In genomic region chr4:55973650-55974049, GRCh38 we compare ENCODE assay signal across 15 cellular contexts. TPM values are rescaled to one million over a fixed set of nuclear protein-coding genes. Genes with fewer than 3 reads are reported as not detected.
A peak's percentile ranks its signal among the peaks of the same experiment; 100 is the strongest.
DNase-seq lines count a peak whose midpoint lies in the region; ATAC-seq, FAIRE-seq and TF ChIP-seq lines count a peak whose summit lies in the region.
"Had no signal": no experiment of that assay in that cellular context is flagged by ENCODE, and none has a peak within 500 bp of the region (broad histone marks: within the 10 kb centered on the region; RNA-seq: fewer than 3 reads in every experiment).

No MANE protein-coding gene starts in this region.

- no peak overlapping the region for H2BK120ac ChIP-seq in H1 (replicated peaks; ENCODE audit: low read depth, low read length)

- H3K4me1 Mint-ChIP-seq in activated naive CD8-positive, alpha-beta T cell treated with anti-CD3 and anti-CD28 coated beads, Interleukin-2, amount 10 ng/mL, durations not matched to agents 7 days and 5 days = no peaks in the 10 kb centered on the region
- H3K4me1 Mint-ChIP-seq in activated naive CD8-positive, alpha-beta T cell treated with anti-CD3 and anti-CD28 coated beads, Interleukin-2, amount 50 U/mL, for 24 hours = no peaks in the 10 kb centered on the region
- no peaks in the 10 kb centered on the region for H3K4me1 Mint-ChIP-seq in activated T-cell treated with anti-CD3 and anti-CD28 coated beads, Interleukin-2, amount 50 U/mL, for 24 hours (ENCODE audit: low read depth)
- no peaks in the 10 kb centered on the region for H3K4me1 Mint-ChIP-seq in activated T-helper 1 cell treated with anti-CD3 and anti-CD28 coated beads, Interleukin-12 subunit alpha, Interleukin-12 subunit beta, Interleukin-2, Interleukin-4 antibody, amounts not matched to agents 30 ng/mL and 10 ng/mL and 1 ng/mL, durations not matched to agents 14 hours and 24 hours and 36 hours (ENCODE audit: low read depth)
- H3K4me1 Mint-ChIP-seq: CD8-positive, alpha-beta memory T cell had no signal

- no peak overlapping the region for H4K5ac ChIP-seq in H1 (ENCODE audit: insufficient read length, low read depth, low read length)

- WGBS in H1 (ENCODE audit: extremely low coverage in 1 of 2, insufficient coverage in 1 of 2, insufficient read length in 1 of 2, insufficient replicate concordance in 2 of 2, low coverage in 1 of 2, low lambda C conversion rate in 2 of 2, missing lambda C conversion rate in 1 of 2), 2 experiments = 92% methylated on average over 2 of the region's 2 CpGs; no CpG with 5 or more reads in 1 of the 2 experiments

- H3K56ac ChIP-seq in H1 (replicated peaks; ENCODE audit: insufficient read length, low read depth, low read length) = no peak overlapping the region

- H3K4me2 ChIP-seq in H1 (ENCODE audit: insufficient read depth in 1 of 2, low read depth in 2 of 2, low read length in 2 of 2) = peak overlapping the region; percentile 51 to 53
- H3K4me2 ChIP-seq: BLaER1 had no signal

- CTCF ChIA-PET in H1 (lab: Charles Lee; ENCODE audit: partially characterized antibody) = interaction anchor here (0.7 to 1.3 kb wide), 3 partner anchors 14 to 327 kb away, joined by 3 to 6 read pairs (median 4); partner anchors contain the start of gene CEP135

- no peak overlapping the region for H3K23ac ChIP-seq in H1 (ENCODE audit: insufficient read length)

- H3K23me2 ChIP-seq in H1 (ENCODE audit: low read depth, low read length) = no peaks in the 10 kb centered on the region

- no peak overlapping the region for H4K8ac ChIP-seq in H1 (ENCODE audit: extremely low read depth, insufficient read depth, low read length)

- no peak overlapping the region for H3K4ac ChIP-seq in H1 (replicated peaks; ENCODE audit: insufficient read length, low read depth, low read length)

- POLR2A ChIA-PET in activated naive CD8-positive, alpha-beta T cell treated with anti-CD3 and anti-CD28 coated beads, Interleukin-2, amount 10 ng/mL, durations not matched to agents 7 days and 5 days (lab: Charles Lee) = no interaction called here
- POLR2A ChIA-PET in H1 (lab: Charles Lee; ENCODE audit: partially characterized antibody) = interaction anchor here (1.3 kb wide), 1 partner anchor 34 kb away, joined by 3 read pairs; no protein-coding TSS in a partner anchor

- TF ChIP-seq CTCF in H1 (IDR thresholded peaks at IDR 0.05; ENCODE audit: control extremely low read depth in 1 of 3, insufficient read depth in 1 of 3, low read depth in 1 of 3, low read length in 3 of 3) = no peak

- H3K9me3 ChIP-seq in H1 (ENCODE audit: insufficient read depth in 2 of 2, low read depth in 1 of 2, low read length in 1 of 2) (no peaks in the 10 kb centered on the region), iPS-18a (ENCODE audit: control insufficient read depth, low read depth, low read length) (no peaks in the 10 kb centered on the region)
- H3K9me3 ChIP-seq: BLaER1, Caco-2 had no signal

- H3K36me3 Mint-ChIP-seq in activated naive CD8-positive, alpha-beta T cell treated with anti-CD3 and anti-CD28 coated beads, Interleukin-2, amount 10 ng/mL, durations not matched to agents 7 days and 5 days = peaks cover 20% of the 10 kb centered on the region
- H3K36me3 Mint-ChIP-seq in activated naive CD8-positive, alpha-beta T cell treated with anti-CD3 and anti-CD28 coated beads, Interleukin-2, amount 50 U/mL, for 24 hours (ENCODE audit: low read depth) = peaks cover 32% of the 10 kb centered on the region
- peaks cover 79% of the 10 kb centered on the region for H3K36me3 Mint-ChIP-seq in activated T-cell treated with anti-CD3 and anti-CD28 coated beads, Interleukin-2, amount 50 U/mL, for 24 hours (ENCODE audit: low read depth)
- H3K36me3 Mint-ChIP-seq in activated T-helper 1 cell treated with anti-CD3 and anti-CD28 coated beads, Interleukin-12 subunit alpha, Interleukin-12 subunit beta, Interleukin-2, Interleukin-4 antibody, amounts not matched to agents 30 ng/mL and 10 ng/mL and 1 ng/mL, durations not matched to agents 14 hours and 24 hours and 36 hours (ENCODE audit: low read depth) = peaks cover 32% of the 10 kb centered on the region

- no peak for DNase-seq in activated naive CD8-positive, alpha-beta T cell treated with anti-CD3 and anti-CD28 coated beads, Interleukin-2, amount 10 ng/mL, durations not matched to agents 7 days and 5 days
- DNase-seq in activated naive CD8-positive, alpha-beta T cell treated with anti-CD3 and anti-CD28 coated beads, Interleukin-2, amount 50 U/mL, for 24 hours = no peak
- DNase-seq in H1 (ENCODE audit: low read depth in 1 of 2, low spot score in 2 of 2) (no peak), ACHN (no peak), D341Med (ENCODE audit: low spot score) (no peak)
- DNase-seq in activated T-cell treated with anti-CD3 and anti-CD28 coated beads, Interleukin-2, amount 50 U/mL, for 24 hours = no peak
- DNase-seq in activated T-helper 1 cell treated with anti-CD3 and anti-CD28 coated beads, Interleukin-12 subunit alpha, Interleukin-12 subunit beta, Interleukin-2, Interleukin-4 antibody, amounts not matched to agents 30 ng/mL and 10 ng/mL and 1 ng/mL, durations not matched to agents 14 hours and 24 hours and 36 hours (ENCODE audit: low spot score) = no peak
- DNase-seq: AML-193; Caco-2; CD8-positive, alpha-beta memory T cell; DMS53 had no signal

- no peaks in the 10 kb centered on the region; a peak in 1 of 7 replicates for H3K4me1 ChIP-seq in H1 (replicated peaks in 1 of 4; ENCODE audit: control insufficient read depth in 3 of 4, insufficient read depth in 4 of 4, low read length in 3 of 4)
- peaks cover 11% of the 10 kb centered on the region for H3K4me1 ChIP-seq in iPS-18a (ENCODE audit: control insufficient read depth, low read depth, low read length)
- H3K4me1 ChIP-seq: BLaER1, Caco-2 had no signal

- H3K27ac ChIP-seq in H1 (ENCODE audit: low read depth, low read length) (no peak overlapping the region), iPS-18a (ENCODE audit: low read length) (no peak overlapping the region)
- H3K27ac ChIP-seq: 22Rv1, BLaER1 had no signal

- H4K20me1 ChIP-seq in H1 (replicated peaks in 1 of 2; ENCODE audit: control insufficient read depth in 1 of 2, insufficient read depth in 2 of 2, low read length in 2 of 2) = no peaks in the 10 kb centered on the region
- H4K20me1 ChIP-seq: BLaER1 had no signal

- no peak overlapping the region for H2AK5ac ChIP-seq in H1 (ENCODE audit: low read depth, low read length)

- H2BK15ac ChIP-seq in H1 (ENCODE audit: low read length) = no peak overlapping the region

- no peak for FAIRE-seq in H1 (lab: Jason Lieb, UNC)
- FAIRE-seq: HTR-8/SVneo had no signal

- H3K14ac ChIP-seq in H1 (ENCODE audit: insufficient read length) = no peak overlapping the region

- H3K36me3 ChIP-seq in H1 (ENCODE audit: control insufficient read depth in 2 of 4, insufficient read depth in 4 of 4, low read length in 3 of 4) = peaks cover 0 to 3% (median 0%) of the 10 kb centered on the region in 4 experiments; a peak in 3 of 8 replicates
- H3K36me3 ChIP-seq in iPS-18a (ENCODE audit: control insufficient read depth, low read depth, low read length) = peaks cover 7% of the 10 kb centered on the region

- TF ChIP-seq RAD21 in H1 (IDR thresholded peaks at IDR 0.05 in 1 of 2, conservative IDR thresholded peaks at IDR 0.05 in 1 of 2; ENCODE audit: low read depth in 2 of 2, low read length in 2 of 2) = no peak; a peak in 1 of 4 replicates

- intact Hi-C loops in activated T-helper 1 cell treated with anti-CD3 and anti-CD28 coated beads, Interleukin-12 subunit alpha, Interleukin-12 subunit beta, Interleukin-2, Interleukin-4 antibody, amounts not matched to agents 30 ng/mL and 10 ng/mL and 1 ng/mL, durations not matched to agents 14 hours and 24 hours and 36 hours (cut with micrococcal nuclease) = no loop called here

- no peak overlapping the region for H3K4me3 ChIP-seq in H1 (ENCODE audit: extremely low read depth in 1 of 4, insufficient read depth in 2 of 4, low read depth in 3 of 4, low read length in 4 of 4)
- H3K4me3 ChIP-seq in iPS-18a (ENCODE audit: low read length) = peak overlapping the region; percentile 16
- H3K4me3 ChIP-seq: BLaER1 had no signal

- in situ Hi-C loops in ACHN (cut with HindIII; ENCODE audit: low pct_ligation_motif_present, low pct_unique_long_range_greater_than_20kb, low sequenced_read_pairs) = no loop called here

- H3K4me3 Mint-ChIP-seq in activated naive CD8-positive, alpha-beta T cell treated with anti-CD3 and anti-CD28 coated beads, Interleukin-2, amount 10 ng/mL, durations not matched to agents 7 days and 5 days = no peak overlapping the region
- no peak overlapping the region for H3K4me3 Mint-ChIP-seq in activated naive CD8-positive, alpha-beta T cell treated with anti-CD3 and anti-CD28 coated beads, Interleukin-2, amount 50 U/mL, for 24 hours
- no peak overlapping the region for H3K4me3 Mint-ChIP-seq in activated T-cell treated with anti-CD3 and anti-CD28 coated beads, Interleukin-2, amount 50 U/mL, for 24 hours
- H3K4me3 Mint-ChIP-seq in activated T-helper 1 cell treated with anti-CD3 and anti-CD28 coated beads, Interleukin-12 subunit alpha, Interleukin-12 subunit beta, Interleukin-2, Interleukin-4 antibody, amounts not matched to agents 30 ng/mL and 10 ng/mL and 1 ng/mL, durations not matched to agents 14 hours and 24 hours and 36 hours = no peak overlapping the region
- H3K4me3 Mint-ChIP-seq: CD8-positive, alpha-beta memory T cell had no signal

- no peak for TF ChIP-seq POLR2A in H1 (IDR thresholded peaks at IDR 0.05; ENCODE audit: control extremely low read depth in 1 of 2, low read depth in 2 of 2, low read length in 2 of 2)

- H4K91ac ChIP-seq in H1 (replicated peaks; ENCODE audit: insufficient read length, low read length) = no peak overlapping the region

- H3K27me3 ChIP-seq in H1 (replicated peaks in 1 of 4; ENCODE audit: control insufficient read depth in 3 of 4, extremely low read depth in 1 of 4, insufficient read depth in 3 of 4, low read length in 3 of 4) = no peaks in the 10 kb centered on the region
- H3K27me3 ChIP-seq in iPS-18a (ENCODE audit: control insufficient read depth, insufficient read depth, low read length) = no peaks in the 10 kb centered on the region
- H3K27me3 ChIP-seq: BLaER1 had no signal

- H2BK20ac ChIP-seq in H1 (ENCODE audit: low read length) = no peak overlapping the region

- TF ChIP-seq EP300 in H1 (IDR thresholded peaks at IDR 0.05; ENCODE audit: borderline replicate concordance in 1 of 2, low read depth in 2 of 2, low read length in 2 of 2) = no peak

- no peak for ATAC-seq in activated naive CD8-positive, alpha-beta T cell treated with anti-CD3 and anti-CD28 coated beads, Interleukin-2, amount 10 ng/mL, durations not matched to agents 7 days and 5 days (ENCODE audit: low read depth)
- no peak for ATAC-seq in activated naive CD8-positive, alpha-beta T cell treated with anti-CD3 and anti-CD28 coated beads, Interleukin-2, amount 50 U/mL, for 24 hours

- peak overlapping the region; percentile 28 for H3K27ac Mint-ChIP-seq in activated naive CD8-positive, alpha-beta T cell treated with anti-CD3 and anti-CD28 coated beads, Interleukin-2, amount 10 ng/mL, durations not matched to agents 7 days and 5 days
- H3K27ac Mint-ChIP-seq in activated naive CD8-positive, alpha-beta T cell treated with anti-CD3 and anti-CD28 coated beads, Interleukin-2, amount 50 U/mL, for 24 hours = no peak overlapping the region
- no peak overlapping the region for H3K27ac Mint-ChIP-seq in activated T-cell treated with anti-CD3 and anti-CD28 coated beads, Interleukin-2, amount 50 U/mL, for 24 hours
- H3K27ac Mint-ChIP-seq in activated T-helper 1 cell treated with anti-CD3 and anti-CD28 coated beads, Interleukin-12 subunit alpha, Interleukin-12 subunit beta, Interleukin-2, Interleukin-4 antibody, amounts not matched to agents 30 ng/mL and 10 ng/mL and 1 ng/mL, durations not matched to agents 14 hours and 24 hours and 36 hours = no peak overlapping the region
- H3K27ac Mint-ChIP-seq: CD8-positive, alpha-beta memory T cell had no signal

- H3K9ac ChIP-seq in H1 (replicated peaks in 1 of 4; ENCODE audit: extremely low read depth in 1 of 4, low read depth in 3 of 4, low read length in 3 of 4) (no peak overlapping the region), iPS-18a (ENCODE audit: low read length) (no peak overlapping the region)
- H3K9ac ChIP-seq: BLaER1 had no signal

- no peaks in the 10 kb centered on the region for H3K79me1 ChIP-seq in H1 (ENCODE audit: low read depth, low read length)

- 0 out of 2 replicates have a peak overlapping the region, but pooled peaks have one; percentile 5 for H2BK5ac ChIP-seq in H1 (ENCODE audit: low read depth, low read length)

- H3K27me3 Mint-ChIP-seq in activated naive CD8-positive, alpha-beta T cell treated with anti-CD3 and anti-CD28 coated beads, Interleukin-2, amount 10 ng/mL, durations not matched to agents 7 days and 5 days = no peaks in the 10 kb centered on the region
- no peaks in the 10 kb centered on the region for H3K27me3 Mint-ChIP-seq in activated naive CD8-positive, alpha-beta T cell treated with anti-CD3 and anti-CD28 coated beads, Interleukin-2, amount 50 U/mL, for 24 hours
- H3K27me3 Mint-ChIP-seq in activated T-cell treated with anti-CD3 and anti-CD28 coated beads, Interleukin-2, amount 50 U/mL, for 24 hours = no peaks in the 10 kb centered on the region
- H3K27me3 Mint-ChIP-seq in activated T-helper 1 cell treated with anti-CD3 and anti-CD28 coated beads, Interleukin-12 subunit alpha, Interleukin-12 subunit beta, Interleukin-2, Interleukin-4 antibody, amounts not matched to agents 30 ng/mL and 10 ng/mL and 1 ng/mL, durations not matched to agents 14 hours and 24 hours and 36 hours (ENCODE audit: insufficient read depth) = no peaks in the 10 kb centered on the region

- no peaks in the 10 kb centered on the region for H3K9me3 Mint-ChIP-seq in activated naive CD8-positive, alpha-beta T cell treated with anti-CD3 and anti-CD28 coated beads, Interleukin-2, amount 10 ng/mL, durations not matched to agents 7 days and 5 days
- H3K9me3 Mint-ChIP-seq in activated naive CD8-positive, alpha-beta T cell treated with anti-CD3 and anti-CD28 coated beads, Interleukin-2, amount 50 U/mL, for 24 hours = no peaks in the 10 kb centered on the region
- H3K9me3 Mint-ChIP-seq in activated T-cell treated with anti-CD3 and anti-CD28 coated beads, Interleukin-2, amount 50 U/mL, for 24 hours = no peaks in the 10 kb centered on the region
- no peaks in the 10 kb centered on the region for H3K9me3 Mint-ChIP-seq in activated T-helper 1 cell treated with anti-CD3 and anti-CD28 coated beads, Interleukin-12 subunit alpha, Interleukin-12 subunit beta, Interleukin-2, Interleukin-4 antibody, amounts not matched to agents 30 ng/mL and 10 ng/mL and 1 ng/mL, durations not matched to agents 14 hours and 24 hours and 36 hours
- H3K9me3 Mint-ChIP-seq: CD8-positive, alpha-beta memory T cell had no signal

- no peak overlapping the region for H3K18ac ChIP-seq in H1 (ENCODE audit: extremely low read depth, low read length)

- no peak overlapping the region for H2BK12ac ChIP-seq in H1 (ENCODE audit: low read depth, low read length)

- no peaks in the 10 kb centered on the region for H3K79me2 ChIP-seq in H1 (ENCODE audit: control insufficient read depth in 1 of 2, insufficient read depth in 2 of 2, low read length in 2 of 2)

- H2AFZ ChIP-seq in H1 (ENCODE audit: low read length) = no peak overlapping the region

RNA-seq across cellular contexts. Expression of gene CEP135, which starts 24.9 kb away (rescaled TPM):
- total RNA-seq in activated naive CD8-positive, alpha-beta T cell treated with anti-CD3 and anti-CD28 coated beads, Interleukin-2, amount 10 ng/mL, durations not matched to agents 7 days and 5 days = 10 to 100 TPM; 18.3 to 18.8 TPM
- total RNA-seq in H1 (2021; fragmentation: NEBNext Ultra II Directional; extraction: Animal tissue kit (Norgen Biotek cat#: 25700)) = 12.4 and 14.5 TPM in 2 replicates
- polyA plus RNA-seq in H1 (2011; rRNA removed) = 2.0 and 2.7 TPM in 2 replicates
- 5.8 TPM for polyA plus RNA-seq in H1 (2011; cell fraction: cytosol; rRNA removed)
- 3.5 TPM for polyA plus RNA-seq in H1 (2011; cell fraction: nucleus; rRNA removed)
- polyA plus RNA-seq in H1 (2012, experiment 1 of 2) = 3.5 to 8.2 TPM (median 4.8 TPM) in 4 replicates
- 0.51 TPM for polyA plus RNA-seq in H1 (2012, experiment 2 of 2)
- 7.9 TPM for polyA plus RNA-seq in H1 (2013, experiment 1 of 2)
- 7.4 TPM for polyA plus RNA-seq in H1 (2013, experiment 2 of 2)
- 5.8 and 6.5 TPM in 2 replicates for polyA minus RNA-seq in H1 (2011; rRNA and poly(A)+ RNA removed)
- polyA minus RNA-seq in H1 (2011; cell fraction: cytosol; rRNA and poly(A)+ RNA removed) = 4.0 TPM
- polyA minus RNA-seq in H1 (2011; cell fraction: nucleus; rRNA and poly(A)+ RNA removed) = 22.2 TPM
- 19.3 and 19.9 TPM in 2 replicates for total RNA-seq in activated T-helper 1 cell treated with anti-CD3 and anti-CD28 coated beads, Interleukin-12 subunit alpha, Interleukin-12 subunit beta, Interleukin-2, Interleukin-4 antibody, amounts not matched to agents 30 ng/mL and 10 ng/mL and 1 ng/mL, durations not matched to agents 14 hours and 24 hours and 36 hours
